Comparison of ENCODE assay signal across 8 cellular contexts in the genomic region with DNA sequence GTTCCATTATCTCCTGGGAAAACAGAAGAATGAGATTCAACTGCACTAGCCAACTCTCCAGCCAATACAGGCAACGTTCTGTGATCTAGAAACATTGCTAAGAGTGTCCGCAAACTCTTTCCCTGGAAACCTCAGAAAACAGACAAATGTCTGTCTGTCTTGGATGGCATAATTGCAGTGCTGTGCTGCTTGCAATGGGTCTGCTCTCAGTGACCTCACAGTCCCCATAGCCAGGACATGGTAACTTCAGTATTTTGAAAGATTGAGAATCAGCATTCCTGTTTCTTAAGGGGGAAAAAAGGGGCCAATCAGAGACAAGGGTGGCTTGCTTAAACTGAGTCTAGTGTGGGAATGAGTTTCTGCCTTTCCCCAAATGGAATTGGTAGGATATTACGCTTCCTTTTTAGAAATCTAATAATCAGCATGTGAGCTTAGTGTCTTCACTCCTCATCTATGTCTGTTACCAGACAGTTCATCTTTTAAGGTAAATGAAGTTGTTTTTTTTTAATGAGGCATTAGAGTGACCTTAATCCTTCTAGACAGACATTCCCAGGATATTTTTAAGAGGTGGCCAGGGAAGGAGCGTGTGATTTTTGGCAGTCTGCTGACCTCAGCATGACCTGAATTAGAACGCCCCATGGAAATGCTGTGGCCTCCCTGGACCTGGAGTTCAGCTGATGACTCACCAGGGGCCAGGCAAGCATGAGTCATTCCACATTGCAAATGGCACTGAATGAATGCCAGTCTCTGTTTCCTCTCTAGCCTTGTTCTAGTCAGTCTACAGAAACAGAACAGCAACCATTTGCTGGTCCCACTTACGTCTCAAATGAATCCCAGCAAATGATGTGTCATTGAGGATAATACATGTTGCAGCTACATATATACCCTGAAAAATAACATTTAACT.
DNase-seq lines count a peak whose midpoint lies in the region; ATAC-seq and TF ChIP-seq lines count a peak whose summit lies in the region.

No MANE protein-coding gene starts in this region.

- H3K27me3 ChIP-seq in kidney epithelial cell (ENCODE audit: control insufficient read depth, insufficient read depth, low read length), result no peaks in the 10 kb centered on the region

- H3K4me3 ChIP-seq in kidney epithelial cell (ENCODE audit: low read depth, low read length), result no peak overlapping the region

- no peak for DNase-seq in activated CD8-positive, alpha-beta memory T cell treated with anti-CD3 and anti-CD28 coated beads, Interleukin-2, amount 10 ng/mL, durations not matched to agents 7 days and 5 days
- DNase-seq in activated CD8-positive, alpha-beta memory T cell treated with anti-CD3 and anti-CD28 coated beads, Interleukin-2, amount 50 U/mL, for 48 hours, result no peak
- DNase-seq in NCI-H226, result peak; percentile 91
- peak; percentile 11 for DNase-seq in cerebellum (ENCODE audit: low spot score)
- DNase-seq in kidney epithelial cell (ENCODE audit: low read depth), result peak; percentile 89
- DNase-seq in stimulated activated CD8-positive, alpha-beta memory T cell treated with anti-CD3 and anti-CD28 coated beads, Interleukin-4, amount 100 ng/mL, for 48 hours, result peak; percentile 24
- no peak for DNase-seq in NCI-H2171 treated with DMSO at 0.1 percent for 48 hours (lab: John Stamatoyannopoulos, UW)

- H3K27me3 Mint-ChIP-seq in activated CD8-positive, alpha-beta memory T cell treated with anti-CD3 and anti-CD28 coated beads, Interleukin-2, amount 10 ng/mL, durations not matched to agents 7 days and 5 days, result no peaks in the 10 kb centered on the region

- peak; percentile 33 for ATAC-seq in activated CD8-positive, alpha-beta memory T cell treated with anti-CD3 and anti-CD28 coated beads, Interleukin-2, amount 10 ng/mL, durations not matched to agents 7 days and 5 days
- no peak for ATAC-seq in HG02938 (IDR thresholded peaks at IDR 0.05; ENCODE audit: unreplicated experiment)

- no peaks in the 10 kb centered on the region for H3K36me3 Mint-ChIP-seq in activated CD8-positive, alpha-beta memory T cell treated with anti-CD3 and anti-CD28 coated beads, Interleukin-2, amount 10 ng/mL, durations not matched to agents 7 days and 5 days

- no peaks in the 10 kb centered on the region for H3K36me3 ChIP-seq in kidney epithelial cell (ENCODE audit: control insufficient read depth, insufficient read depth, low read length)

- CTCF ChIA-PET in activated CD8-positive, alpha-beta memory T cell treated with anti-CD3 and anti-CD28 coated beads, Interleukin-2, amount 10 ng/mL, durations not matched to agents 7 days and 5 days (lab: Charles Lee), result no interaction called here

- H3K27ac Mint-ChIP-seq in activated CD8-positive, alpha-beta memory T cell treated with anti-CD3 and anti-CD28 coated beads, Interleukin-2, amount 10 ng/mL, durations not matched to agents 7 days and 5 days, result no peak overlapping the region

- TF ChIP-seq CTCF in kidney epithelial cell (IDR thresholded peaks at IDR 0.05; ENCODE audit: insufficient read depth, low read length, poor library complexity, severe bottlenecking), result no peak

- H3K9me3 Mint-ChIP-seq in activated CD8-positive, alpha-beta memory T cell treated with anti-CD3 and anti-CD28 coated beads, Interleukin-2, amount 10 ng/mL, durations not matched to agents 7 days and 5 days (ENCODE audit: low read depth), result no peaks in the 10 kb centered on the region

- no peaks in the 10 kb centered on the region for H3K4me1 Mint-ChIP-seq in activated CD8-positive, alpha-beta memory T cell treated with anti-CD3 and anti-CD28 coated beads, Interleukin-2, amount 10 ng/mL, durations not matched to agents 7 days and 5 days

- no peak overlapping the region for H3K4me3 Mint-ChIP-seq in activated CD8-positive, alpha-beta memory T cell treated with anti-CD3 and anti-CD28 coated beads, Interleukin-2, amount 10 ng/mL, durations not matched to agents 7 days and 5 days

Comparison
In these comparisons a context has a peak if more than half of its experiments do, and no peak if none do; other contexts are left out.
1. DNase-seq: peak in NCI-H226 (single experiment), cerebellum (single experiment), kidney epithelial cell (single experiment) and stimulated activated CD8-positive, alpha-beta memory T cell treated with anti-CD3 and anti-CD28 coated beads, Interleukin-4, amount 100 ng/mL, for 48 hours (single experiment); none in activated CD8-positive, alpha-beta memory T cell treated with anti-CD3 and anti-CD28 coated beads, Interleukin-2, amount 10 ng/mL, durations not matched to agents 7 days and 5 days (single experiment), activated CD8-positive, alpha-beta memory T cell treated with anti-CD3 and anti-CD28 coated beads, Interleukin-2, amount 50 U/mL, for 48 hours (single experiment) and NCI-H2171 treated with DMSO at 0.1 percent for 48 hours (single experiment).